7 cellular contexts compared by ENCODE assay signal in the genomic region with DNA sequence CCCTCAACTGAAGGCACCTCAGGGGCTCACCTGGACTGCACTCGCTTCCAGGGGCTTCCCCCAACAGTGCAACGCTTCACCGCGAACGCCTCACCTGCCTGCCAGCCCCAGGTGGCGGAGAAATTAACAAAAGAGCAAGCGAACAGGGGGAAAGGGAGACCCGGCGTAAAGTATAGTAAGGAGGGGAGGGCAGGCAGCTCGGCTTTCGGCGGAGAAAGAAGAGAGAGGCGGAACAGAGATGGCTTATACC. TPM values are rescaled to one million over a fixed set of nuclear protein-coding genes. Genes with fewer than 3 reads are reported as not detected.
DNase-seq lines count a peak whose midpoint lies in the region; ATAC-seq, FAIRE-seq and TF ChIP-seq lines count a peak whose summit lies in the region.

No MANE protein-coding gene starts in this region.

- H3K4me3 Mint-ChIP-seq in activated naive CD8-positive, alpha-beta T cell treated with anti-CD3 and anti-CD28 coated beads, Interleukin-2, amount 10 ng/mL, durations not matched to agents 7 days and 5 days, result peak overlapping the region; percentile 91

- no peaks in the 10 kb centered on the region for H3K36me3 Mint-ChIP-seq in activated naive CD8-positive, alpha-beta T cell treated with anti-CD3 and anti-CD28 coated beads, Interleukin-2, amount 10 ng/mL, durations not matched to agents 7 days and 5 days

- peak overlapping the region; percentile 79 to 91 for H3K27ac ChIP-seq in kidney (ENCODE audit: low read depth in 2 of 2, low read length in 2 of 2)
- H3K27ac ChIP-seq in testis, result peak overlapping the region; percentile 92 to 93

- intact Hi-C loops in kidney (cut with DNase I), result no loop called here
- intact Hi-C loops in testis (cut with DNase I; ENCODE audit: low total_unique reads), result no loop called here

- POLR2A ChIA-PET in activated naive CD8-positive, alpha-beta T cell treated with anti-CD3 and anti-CD28 coated beads, Interleukin-2, amount 10 ng/mL, durations not matched to agents 7 days and 5 days (lab: Charles Lee), result interaction anchor here (0.9 to 2.3 kb wide), 5 partner anchors 10 to 29 kb away, joined by 3 to 11 read pairs (median 3); no protein-coding TSS in a partner anchor

- H3K27me3 ChIP-seq in testis, result no peaks in the 10 kb centered on the region

- H3K27me3 Mint-ChIP-seq in activated naive CD8-positive, alpha-beta T cell treated with anti-CD3 and anti-CD28 coated beads, Interleukin-2, amount 10 ng/mL, durations not matched to agents 7 days and 5 days, result peaks cover 44% of the 10 kb centered on the region

- H3K36me3 ChIP-seq in kidney (ENCODE audit: control insufficient read depth in 1 of 2, insufficient read depth in 2 of 2, low read length in 2 of 2) (no peaks in the 10 kb centered on the region), testis (ENCODE audit: low read depth, missing control alignments) (no peaks in the 10 kb centered on the region)

- H3K27ac Mint-ChIP-seq in activated naive CD8-positive, alpha-beta T cell treated with anti-CD3 and anti-CD28 coated beads, Interleukin-2, amount 10 ng/mL, durations not matched to agents 7 days and 5 days, result peak overlapping the region; percentile 85

- peak overlapping the region; percentile 12 to 91 for H3K9ac ChIP-seq in kidney (ENCODE audit: low read length in 2 of 2)

- H3K9me3 ChIP-seq in kidney (ENCODE audit: control insufficient read depth in 1 of 2, low read length in 2 of 2) (no peaks in the 10 kb centered on the region), testis (no peaks in the 10 kb centered on the region)

- no peak for TF ChIP-seq CTCF in kidney (IDR thresholded peaks at IDR 0.05; ENCODE audit: borderline replicate concordance, extremely low read depth, insufficient read depth)
- no peak for TF ChIP-seq CTCF in testis (IDR thresholded peaks at IDR 0.05)

- ATAC-seq in HG03442 (IDR thresholded peaks at IDR 0.05; ENCODE audit: unreplicated experiment) (peak; percentile 0), GM18505 (IDR thresholded peaks at IDR 0.05; ENCODE audit: unreplicated experiment) (no peak)
- peak; percentile 17 for ATAC-seq in activated naive CD8-positive, alpha-beta T cell treated with anti-CD3 and anti-CD28 coated beads, Interleukin-2, amount 10 ng/mL, durations not matched to agents 7 days and 5 days (ENCODE audit: low read depth)

- peak; percentile 56 for DNase-seq in activated naive CD8-positive, alpha-beta T cell treated with anti-CD3 and anti-CD28 coated beads, Interleukin-2, amount 10 ng/mL, durations not matched to agents 7 days and 5 days
- DNase-seq in kidney (no peak), testis (no peak), iPS-NIHi7 (ENCODE audit: extremely low spot score) (no peak)

- 0% methylated on average over 9 to 13 of the region's 13 CpGs for WGBS in testis, 2 donors

- H3K4me1 ChIP-seq in kidney (ENCODE audit: control insufficient read depth in 1 of 2, insufficient read depth in 1 of 2, low read depth in 1 of 2, low read length in 2 of 2) (peaks cover 4 to 12% of the 10 kb centered on the region in 2 donors), testis (peaks cover 19% of the 10 kb centered on the region)

- no peaks in the 10 kb centered on the region for H3K9me3 Mint-ChIP-seq in activated naive CD8-positive, alpha-beta T cell treated with anti-CD3 and anti-CD28 coated beads, Interleukin-2, amount 10 ng/mL, durations not matched to agents 7 days and 5 days

- FAIRE-seq in kidney (lab: Jason Lieb, UNC), result no peak

- TF ChIP-seq POLR2A in GM19099 (IDR thresholded peaks at IDR 0.05; ENCODE audit: extremely low read depth, insufficient read length, low read depth), result peak; percentile 8
- TF ChIP-seq POLR2A in testis (IDR thresholded peaks at IDR 0.05), result no peak
- TF ChIP-seq POLR2A in GM18505 (IDR thresholded peaks at IDR 0.05; ENCODE audit: borderline replicate concordance, extremely low read depth, insufficient read depth, insufficient read length), result no peak

- peaks cover 16% of the 10 kb centered on the region for H3K4me1 Mint-ChIP-seq in activated naive CD8-positive, alpha-beta T cell treated with anti-CD3 and anti-CD28 coated beads, Interleukin-2, amount 10 ng/mL, durations not matched to agents 7 days and 5 days

- peak overlapping the region; percentile 83 to 96 for H3K4me3 ChIP-seq in kidney (ENCODE audit: low read length in 2 of 2)
- peak overlapping the region; percentile 70 to 81 for H3K4me3 ChIP-seq in testis

RNA-seq across cellular contexts. Expression of a gene that starts 0.5 kb away (rescaled TPM):
- 1 to 10 TPM; 4.3 to 5.3 TPM for total RNA-seq in activated naive CD8-positive, alpha-beta T cell treated with anti-CD3 and anti-CD28 coated beads, Interleukin-2, amount 10 ng/mL, durations not matched to agents 7 days and 5 days
- total RNA-seq in kidney (3.9 TPM), testis (10 to 100 TPM; 23.9 to 29.2 TPM)
- polyA plus RNA-seq in kidney (ENCODE audit: insufficient read depth, low read depth, low replicate concordance) (3.2 TPM), testis (ENCODE audit: insufficient read depth, low read depth, low replicate concordance) (13.4 TPM)
